Comparison of ENCODE assay signal across 8 cellular contexts in genomic region chr2:98702127-98702802, GRCh38. TPM values are rescaled to one million over a fixed set of nuclear protein-coding genes. Genes with fewer than 3 reads are reported as not detected.
DNase-seq lines count a peak whose midpoint lies in the region; ATAC-seq and TF ChIP-seq lines count a peak whose summit lies in the region.

No MANE protein-coding gene starts in this region.

- H3K9ac ChIP-seq in duodenal mucosa (ENCODE audit: low read depth in 1 of 2, low read length in 2 of 2) (peak overlapping the region; percentile 15 to 30), mucosa of stomach (ENCODE audit: low read length) (peak overlapping the region; percentile 3)

- TF ChIP-seq CTCF in upper lobe of right lung (IDR thresholded peaks at IDR 0.05), result no peak

- peak overlapping the region; percentile 5 to 38 for H3K4me3 ChIP-seq in duodenal mucosa (ENCODE audit: low read depth in 1 of 2, low read length in 2 of 2)
- no peak overlapping the region for H3K4me3 ChIP-seq in mucosa of stomach (ENCODE audit: low read length)
- no peak overlapping the region for H3K4me3 ChIP-seq in upper lobe of right lung

- H3K36me3 Mint-ChIP-seq in activated T-cell treated with anti-CD3 and anti-CD28 coated beads, Interleukin-2, amount 50 U/mL, for 4 hours (ENCODE audit: insufficient read depth), result peaks cover 11% of the 10 kb centered on the region

- peak in 1 of 2 donors; percentile 31 for ATAC-seq in activated T-cell treated with anti-CD3 and anti-CD28 coated beads, Interleukin-2, amount 50 U/mL, for 4 hours
- peak; percentile 53 for ATAC-seq in upper lobe of right lung
- ATAC-seq in GM21423 (IDR thresholded peaks at IDR 0.05; ENCODE audit: unreplicated experiment), result no peak

- peak overlapping the region; percentile 7 for H3K4me3 Mint-ChIP-seq in activated T-cell treated with anti-CD3 and anti-CD28 coated beads, Interleukin-2, amount 50 U/mL, for 4 hours

- H3K36me3 ChIP-seq in duodenal mucosa (ENCODE audit: control insufficient read depth in 1 of 2, insufficient read depth in 2 of 2, low read length in 2 of 2) (peaks cover 0 to 3% of the 10 kb centered on the region in 2 donors), mucosa of stomach (ENCODE audit: control insufficient read depth, insufficient read depth, low read length) (no peaks in the 10 kb centered on the region), upper lobe of right lung (peaks cover 5% of the 10 kb centered on the region)

- peaks cover 76% of the 10 kb centered on the region for H3K4me1 Mint-ChIP-seq in activated T-cell treated with anti-CD3 and anti-CD28 coated beads, Interleukin-2, amount 50 U/mL, for 4 hours (ENCODE audit: low read depth)

- no peaks in the 10 kb centered on the region for H3K9me3 Mint-ChIP-seq in activated T-cell treated with anti-CD3 and anti-CD28 coated beads, Interleukin-2, amount 50 U/mL, for 4 hours

- H3K9me3 ChIP-seq in duodenal mucosa (ENCODE audit: control insufficient read depth in 1 of 2, low read length in 2 of 2), result no peaks in the 10 kb centered on the region
- H3K9me3 ChIP-seq in mucosa of stomach (ENCODE audit: control insufficient read depth, low read length), result no peaks in the 10 kb centered on the region
- H3K9me3 ChIP-seq in upper lobe of right lung, result no peaks in the 10 kb centered on the region

- H3K27me3 Mint-ChIP-seq in activated T-cell treated with anti-CD3 and anti-CD28 coated beads, Interleukin-2, amount 50 U/mL, for 4 hours (ENCODE audit: low read depth), result no peaks in the 10 kb centered on the region

- H3K4me1 ChIP-seq in duodenal mucosa (ENCODE audit: control insufficient read depth in 1 of 2, insufficient read depth in 2 of 2, low read length in 2 of 2) (peaks cover 59 to 79% of the 10 kb centered on the region in 2 donors), mucosa of stomach (ENCODE audit: control insufficient read depth, insufficient read depth, low read length) (peaks cover 44% of the 10 kb centered on the region), upper lobe of right lung (peaks cover 45% of the 10 kb centered on the region)

- H3K27ac ChIP-seq in duodenal mucosa (ENCODE audit: low read depth, low read length) (peak overlapping the region; percentile 33), upper lobe of right lung (peak overlapping the region; percentile 28)

- DNase-seq in activated T-cell treated with anti-CD3 and anti-CD28 coated beads, Interleukin-2, amount 50 U/mL, for 4 hours, result no peak
- no peak for DNase-seq in activated T-cell treated with anti-CD3 and anti-CD28 coated beads, Interleukin-2, amount 50 U/mL, for 48 hours
- DNase-seq in upper lobe of right lung (no peak), iPS-NIHi7 (ENCODE audit: extremely low spot score) (no peak)
- DNase-seq in effector CD8-positive, alpha-beta T cell (lab: John Stamatoyannopoulos, UW), result no peak

- H3K27me3 ChIP-seq in duodenal mucosa (ENCODE audit: control insufficient read depth in 1 of 2, insufficient read depth in 2 of 2, low read length in 2 of 2) (no peaks in the 10 kb centered on the region), mucosa of stomach (ENCODE audit: control insufficient read depth, insufficient read depth, low read length) (no peaks in the 10 kb centered on the region), upper lobe of right lung (no peaks in the 10 kb centered on the region)

- intact Hi-C loops in upper lobe of right lung (cut with DNase I), result no loop called here

RNA-seq across cellular contexts. Expression of gene MGAT4A, which starts 28.7 kb away (rescaled TPM):
- total RNA-seq in activated T-cell treated with anti-CD3 and anti-CD28 coated beads, Interleukin-2, amount 50 U/mL, for 4 hours, result 10 to 100 TPM; 24.8 to 33.1 (median 32.4) TPM
- 85.8 TPM for total RNA-seq in upper lobe of right lung

Comparison
In these comparisons a context has a peak if more than half of its experiments do, and no peak if none do; other contexts are left out.
1. H3K4me3 ChIP-seq: peak in duodenal mucosa (2 of 2); none in mucosa of stomach (single experiment) and upper lobe of right lung (single experiment).